ENCODE assay signal across 8 cellular contexts in genomic region chr14:73851567-73852382, GRCh38. TPM values are rescaled to one million over a fixed set of nuclear protein-coding genes. Genes with fewer than 3 reads are reported as not detected.
DNase-seq lines count a peak whose midpoint lies in the region; TF ChIP-seq lines count a peak whose summit lies in the region.

PTGR2 (plus strand) TSS chr14:73851831; CDS start chr14:73858863, 7,032 bp downstream.

- H3K4me3 ChIP-seq in SK-N-MC, result peak within 1 kb of the TSS; percentile 98

- H3K27ac ChIP-seq in SK-N-MC, result peak within 1 kb of the TSS; percentile 93

- H3K9me3 Mint-ChIP-seq in HFFc6, result no peaks in the 10 kb centered on the region
- H3K9me3 Mint-ChIP-seq in activated naive CD4-positive, alpha-beta T cell treated with anti-CD3 and anti-CD28 coated beads, Interleukin-2, amount 50 U/mL, for 24 hours, result no peaks in the 10 kb centered on the region

- H3K4me1 Mint-ChIP-seq in HFFc6 (ENCODE audit: low read depth), result peaks cover 31% of the 10 kb centered on the region
- H3K4me1 Mint-ChIP-seq in activated naive CD4-positive, alpha-beta T cell treated with anti-CD3 and anti-CD28 coated beads, Interleukin-2, amount 50 U/mL, for 24 hours, result peaks cover 19% of the 10 kb centered on the region

- peak within 1 kb of the TSS; percentile 99 for H3K9ac ChIP-seq in SK-N-MC (ENCODE audit: insufficient read length)

- peaks cover 6% of the 10 kb centered on the region; the same call in 1 of the 2 replicates for H3K36me3 Mint-ChIP-seq in HFFc6 (ENCODE audit: low read depth)
- H3K36me3 Mint-ChIP-seq in activated naive CD4-positive, alpha-beta T cell treated with anti-CD3 and anti-CD28 coated beads, Interleukin-2, amount 50 U/mL, for 24 hours, result no peaks in the 10 kb centered on the region

- DNase-seq in GF-D8 (lab: John Stamatoyannopoulos, UW) (peak; percentile 42), HFFc6 (peak; percentile 95), NCI-H1048 (lab: John Stamatoyannopoulos, UW) (peak; percentile 81), SK-N-MC (ENCODE audit: low read depth, low spot score) (peak; percentile 80), globus pallidus (ENCODE audit: low spot score) (peak; percentile 91), nucleus accumbens (lab: John Stamatoyannopoulos, UW) (peak; percentile 40 to 96 (median 89)), superior temporal gyrus (ENCODE audit: extremely low spot score) (peak; percentile 94)

- H3K4me3 Mint-ChIP-seq in HFFc6, result peak within 1 kb of the TSS; percentile 93
- H3K4me3 Mint-ChIP-seq in activated naive CD4-positive, alpha-beta T cell treated with anti-CD3 and anti-CD28 coated beads, Interleukin-2, amount 50 U/mL, for 24 hours, result peak within 1 kb of the TSS; percentile 97

- no peaks in the 10 kb centered on the region for H3K9me3 ChIP-seq in SK-N-MC (ENCODE audit: low read depth, low read length)

- no peaks in the 10 kb centered on the region for H3K36me3 ChIP-seq in SK-N-MC (ENCODE audit: insufficient read depth, low read length)

- TF ChIP-seq CTCF in HFFc6 (IDR thresholded peaks at IDR 0.05), result no peak; the same call in 1 of the 2 replicates

- H3K27ac Mint-ChIP-seq in HFFc6, result peak within 1 kb of the TSS; percentile 97
- H3K27ac Mint-ChIP-seq in activated naive CD4-positive, alpha-beta T cell treated with anti-CD3 and anti-CD28 coated beads, Interleukin-2, amount 50 U/mL, for 24 hours, result peak within 1 kb of the TSS; percentile 96

- H3K27me3 Mint-ChIP-seq in HFFc6 (ENCODE audit: insufficient read depth), result no peaks in the 10 kb centered on the region; the same call in 1 of the 2 replicates
- no peaks in the 10 kb centered on the region for H3K27me3 Mint-ChIP-seq in activated naive CD4-positive, alpha-beta T cell treated with anti-CD3 and anti-CD28 coated beads, Interleukin-2, amount 50 U/mL, for 24 hours

RNA-seq across cellular contexts. Expression of gene PTGR2, which starts in this region (rescaled TPM):
- 1 to 10 TPM; 4.2 to 7.5 (median 6.4) TPM for total RNA-seq in HFFc6 (2021; fragmentation: NEBNext Ultra II Directional; extraction: Animal tissue kit (Norgen Biotek cat#: 25700))

Comparison
In these comparisons a context has a peak if more than half of its experiments do, and no peak if none do; other contexts are left out.
1. Peak in every context shown above with its lines: DNase-seq, H3K4me3 ChIP-seq and H3K27ac ChIP-seq.
2. DNase-seq: peak in every context shown above with its lines; median percentile 95 in HFFc6; 94 in superior temporal gyrus; 91 in globus pallidus; 89 in nucleus accumbens; 81 in NCI-H1048; 80 in SK-N-MC; 42 in GF-D8.